ENCODE assay signal across 17 cellular contexts in the genomic region with DNA sequence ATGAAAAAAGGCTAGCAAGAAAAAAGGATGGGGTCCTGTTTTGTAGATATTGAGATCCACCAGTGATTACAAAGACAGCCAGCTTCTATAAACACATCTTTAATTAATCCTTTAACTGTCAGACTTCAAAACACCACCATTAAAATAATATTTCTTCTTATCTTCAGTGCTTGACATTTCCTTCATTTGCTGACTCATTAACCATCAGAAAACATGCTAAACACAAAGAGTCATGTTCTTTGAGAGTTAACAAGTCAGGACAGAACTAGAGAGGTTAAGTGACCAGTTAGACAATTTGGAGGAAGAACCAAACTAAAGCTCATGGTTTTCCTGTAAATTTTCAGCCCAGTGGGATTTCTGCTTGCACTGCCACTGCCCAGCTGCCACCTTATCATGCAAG.
"Had no signal": no experiment of that assay in that cellular context is flagged by ENCODE, and none has a peak within 500 bp of the region (broad histone marks: within the 10 kb centered on the region; RNA-seq: fewer than 3 reads in every experiment).

No MANE protein-coding gene starts in this region.

- H3K36me3 ChIP-seq: colonic mucosa, heart right ventricle, neutrophil, pancreas, uterus had no signal

- H3K27ac ChIP-seq: colonic mucosa, neutrophil, tibial artery, uterus had no signal

- H3K27me3 ChIP-seq: body of pancreas, colonic mucosa, heart right ventricle, neutrophil, pancreas, tibial artery, uterus had no signal

- H3K9me3 ChIP-seq: body of pancreas, colonic mucosa, neutrophil, pancreas had no signal

- DNase-seq: activated B cell treated with CpG ODN at 0.5 μM for 24 hours; activated CD4-positive, alpha-beta memory T cell treated with anti-CD3 and anti-CD28 coated beads, Interleukin-2, amount 10 ng/mL, durations not matched to agents 7 days and 5 days; activated CD4-positive, alpha-beta T cell treated with anti-CD3 and anti-CD28 coated beads for 48 hours; activated CD8-positive, alpha-beta memory T cell treated with anti-CD3 and anti-CD28 coated beads, Interleukin-2, amount 10 ng/mL, durations not matched to agents 7 days and 5 days; amygdala; body of pancreas; colonic mucosa; endodermal cell; heart right ventricle; pancreas; stimulated activated naive B cell treated with anti-CD40 and anti-IgM and Interleukin-4, amounts not matched to agents 10 μg/mL and 1 μg/mL and 100 μg/mL, for 72 hours; SW 1271; T-helper 2 cell; tibial artery; uterus had no signal

- ATAC-seq: activated CD8-positive, alpha-beta memory T cell treated with anti-CD3 and anti-CD28 coated beads, Interleukin-2, amount 10 ng/mL, durations not matched to agents 7 days and 5 days; body of pancreas; natural killer cell treated with Interleukin-12 subunit alpha and Interleukin-12 subunit beta and Interleukin-15 and Interleukin-18, amount 100 ng/mL, for 72 hours; pancreas; stimulated activated naive B cell treated with anti-CD40 and anti-IgM and Interleukin-4, amounts not matched to agents 10 μg/mL and 1 μg/mL and 100 μg/mL, for 72 hours had no signal

- H3K4me1 ChIP-seq: body of pancreas, colonic mucosa, pancreas, tibial artery, uterus had no signal

- H3K4me3 ChIP-seq: body of pancreas, colonic mucosa, heart right ventricle, pancreas, tibial artery, uterus had no signal
